In the genomic region with DNA sequence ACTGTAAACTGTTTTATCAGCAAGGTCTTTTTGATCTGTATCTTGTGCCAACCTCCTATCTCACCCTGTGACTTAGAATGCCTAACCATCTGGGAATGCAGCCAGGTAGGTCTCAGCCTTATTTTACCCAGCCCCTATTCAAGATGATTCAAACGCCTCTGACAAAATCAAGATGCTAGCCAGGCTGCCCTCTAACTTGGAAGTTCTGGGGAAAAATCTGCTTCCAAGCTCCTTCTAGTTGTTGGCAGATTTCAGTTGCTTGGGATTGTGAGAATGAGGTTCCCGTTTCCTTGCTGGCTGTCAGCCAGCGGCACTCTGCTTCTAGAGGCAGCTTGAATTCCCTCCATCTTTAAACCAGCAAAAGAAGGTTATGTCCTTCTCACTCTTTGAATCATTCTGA, we compare ENCODE assay signal across 1 cellular context.
TF ChIP-seq lines count a peak whose summit lies in the region.

No MANE protein-coding gene starts in this region.

TF ChIP-seq in SK-N-SH, 30 proteins besides CTCF, POLR2A, EP300 and RAD21 (continued from another document):
- TF ChIP-seq, protein P1, sequence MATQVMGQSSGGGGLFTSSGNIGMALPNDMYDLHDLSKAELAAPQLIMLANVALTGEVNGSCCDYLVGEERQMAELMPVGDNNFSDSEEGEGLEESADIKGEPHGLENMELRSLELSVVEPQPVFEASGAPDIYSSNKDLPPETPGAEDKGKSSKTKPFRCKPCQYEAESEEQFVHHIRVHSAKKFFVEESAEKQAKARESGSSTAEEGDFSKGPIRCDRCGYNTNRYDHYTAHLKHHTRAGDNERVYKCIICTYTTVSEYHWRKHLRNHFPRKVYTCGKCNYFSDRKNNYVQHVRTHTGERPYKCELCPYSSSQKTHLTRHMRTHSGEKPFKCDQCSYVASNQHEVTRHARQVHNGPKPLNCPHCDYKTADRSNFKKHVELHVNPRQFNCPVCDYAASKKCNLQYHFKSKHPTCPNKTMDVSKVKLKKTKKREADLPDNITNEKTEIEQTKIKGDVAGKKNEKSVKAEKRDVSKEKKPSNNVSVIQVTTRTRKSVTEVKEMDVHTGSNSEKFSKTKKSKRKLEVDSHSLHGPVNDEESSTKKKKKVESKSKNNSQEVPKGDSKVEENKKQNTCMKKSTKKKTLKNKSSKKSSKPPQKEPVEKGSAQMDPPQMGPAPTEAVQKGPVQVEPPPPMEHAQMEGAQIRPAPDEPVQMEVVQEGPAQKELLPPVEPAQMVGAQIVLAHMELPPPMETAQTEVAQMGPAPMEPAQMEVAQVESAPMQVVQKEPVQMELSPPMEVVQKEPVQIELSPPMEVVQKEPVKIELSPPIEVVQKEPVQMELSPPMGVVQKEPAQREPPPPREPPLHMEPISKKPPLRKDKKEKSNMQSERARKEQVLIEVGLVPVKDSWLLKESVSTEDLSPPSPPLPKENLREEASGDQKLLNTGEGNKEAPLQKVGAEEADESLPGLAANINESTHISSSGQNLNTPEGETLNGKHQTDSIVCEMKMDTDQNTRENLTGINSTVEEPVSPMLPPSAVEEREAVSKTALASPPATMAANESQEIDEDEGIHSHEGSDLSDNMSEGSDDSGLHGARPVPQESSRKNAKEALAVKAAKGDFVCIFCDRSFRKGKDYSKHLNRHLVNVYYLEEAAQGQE (IDR thresholded peaks at IDR 0.05; ENCODE audit: low read depth, low read length), result no peak
- TF ChIP-seq GATA2 (CRISPR knock-in tag; IDR thresholded peaks at IDR 0.05) (no peak), TEAD4 (IDR thresholded peaks at IDR 0.05; ENCODE audit: borderline replicate concordance, insufficient read depth) (no peak), JUND (IDR thresholded peaks at IDR 0.05) (no peak), ELF1 (IDR thresholded peaks at IDR 0.05) (no peak), TAF1 (IDR thresholded peaks at IDR 0.05; ENCODE audit: borderline replicate concordance, low read depth, low read length) (no peak)
- TF ChIP-seq, protein P2, sequence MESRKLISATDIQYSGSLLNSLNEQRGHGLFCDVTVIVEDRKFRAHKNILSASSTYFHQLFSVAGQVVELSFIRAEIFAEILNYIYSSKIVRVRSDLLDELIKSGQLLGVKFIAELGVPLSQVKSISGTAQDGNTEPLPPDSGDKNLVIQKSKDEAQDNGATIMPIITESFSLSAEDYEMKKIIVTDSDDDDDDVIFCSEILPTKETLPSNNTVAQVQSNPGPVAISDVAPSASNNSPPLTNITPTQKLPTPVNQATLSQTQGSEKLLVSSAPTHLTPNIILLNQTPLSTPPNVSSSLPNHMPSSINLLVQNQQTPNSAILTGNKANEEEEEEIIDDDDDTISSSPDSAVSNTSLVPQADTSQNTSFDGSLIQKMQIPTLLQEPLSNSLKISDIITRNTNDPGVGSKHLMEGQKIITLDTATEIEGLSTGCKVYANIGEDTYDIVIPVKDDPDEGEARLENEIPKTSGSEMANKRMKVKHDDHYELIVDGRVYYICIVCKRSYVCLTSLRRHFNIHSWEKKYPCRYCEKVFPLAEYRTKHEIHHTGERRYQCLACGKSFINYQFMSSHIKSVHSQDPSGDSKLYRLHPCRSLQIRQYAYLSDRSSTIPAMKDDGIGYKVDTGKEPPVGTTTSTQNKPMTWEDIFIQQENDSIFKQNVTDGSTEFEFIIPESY (IDR thresholded peaks at IDR 0.05; ENCODE audit: borderline replicate concordance, low read depth), result no peak
